37 cellular contexts compared by ENCODE assay signal in the genomic region with DNA sequence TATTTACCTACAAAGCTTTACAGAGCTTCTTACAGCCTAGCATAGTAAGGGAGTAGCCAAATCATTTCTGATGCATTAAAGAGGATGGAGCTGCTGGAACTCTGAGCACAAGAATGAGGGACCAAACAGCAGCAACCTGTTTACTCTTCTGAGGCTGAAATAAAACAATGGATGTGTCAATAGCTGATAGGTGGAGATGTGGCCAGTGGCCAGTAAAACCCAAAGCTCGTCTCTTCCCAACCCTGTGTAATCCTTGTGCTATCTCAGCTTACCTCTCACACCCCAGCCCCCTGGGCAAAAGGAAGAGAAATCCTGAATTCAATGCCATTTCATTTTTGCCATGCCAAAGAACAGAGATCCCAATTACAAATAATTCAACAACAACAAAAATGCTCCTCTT.
"Had no signal": no experiment of that assay in that cellular context is flagged by ENCODE, and none has a peak within 500 bp of the region (broad histone marks: within the 10 kb centered on the region; RNA-seq: fewer than 3 reads in every experiment).

No MANE protein-coding gene starts in this region.

- H3K4me3 ChIP-seq: adrenal gland, body of pancreas, breast epithelium had no signal

- H3K27ac ChIP-seq: adrenal gland, body of pancreas, brain microvascular endothelial cell, breast epithelium, VCaP had no signal

- ATAC-seq: activated CD4-positive, alpha-beta T cell treated with anti-CD3 and anti-CD28 coated beads for 36 hours; activated CD4-positive, CD25-positive, alpha-beta regulatory T cell treated with anti-CD3 and anti-CD28 coated beads, Interleukin-2, amount 50 U/mL, for 24 hours; activated CD8-positive, alpha-beta T cell treated with anti-CD3 and anti-CD28 coated beads, Interleukin-2, amount 10 ng/mL, durations not matched to agents 7 days and 5 days; activated naive CD4-positive, alpha-beta T cell treated with anti-CD3 and anti-CD28 coated beads, Interleukin-2, amount 50 U/mL, for 72 hours; activated T-cell treated with anti-CD3 and anti-CD28 coated beads, Interleukin-2, amount 50 U/mL, for 4 hours; activated T-cell treated with anti-CD3 and anti-CD28 coated beads, Interleukin-2, amount 50 U/mL, for 72 hours; activated T-helper 17 cell treated with anti-CD3 and anti-CD28 coated beads, Interleukin-2, amount 50 U/mL, for 72 hours; body of pancreas had no signal

- H3K9me3 Mint-ChIP-seq: activated CD4-positive, alpha-beta memory T cell treated with anti-CD3 and anti-CD28 coated beads, Interleukin-2, amount 10 ng/mL, durations not matched to agents 7 days and 5 days; activated CD4-positive, alpha-beta T cell treated with anti-CD3 and anti-CD28 coated beads, Interleukin-2, amount 10 ng/mL, durations not matched to agents 7 days and 5 days; activated naive CD4-positive, alpha-beta T cell treated with anti-CD3 and anti-CD28 coated beads for 36 hours; activated naive CD8-positive, alpha-beta T cell treated with anti-CD3 and anti-CD28 coated beads for 36 hours; activated T-cell treated with anti-CD3 and anti-CD28 coated beads, Interleukin-2, amount 50 U/mL, for 4 hours; activated T-cell treated with anti-CD3 and anti-CD28 coated beads, Interleukin-2, amount 50 U/mL, for 72 hours; activated T-helper 1 cell treated with anti-CD3 and anti-CD28 coated beads, Interleukin-12 subunit alpha, Interleukin-12 subunit beta, Interleukin-2, Interleukin-4 antibody, amounts not matched to agents 30 ng/mL and 10 ng/mL and 1 ng/mL, durations not matched to agents 14 hours and 24 hours and 36 hours; activated T-helper 17 cell treated with anti-CD3 and anti-CD28 coated beads, Interleukin-2, amount 50 U/mL, for 72 hours; T-helper 1 cell treated with Interleukin-12 subunit alpha and Interleukin-12 subunit beta and Interleukin-4 antibody, amounts not matched to agents 30 μg/mL and 1 μg/mL, for 36 hours; T-helper 2 cell treated with Interferon-gamma antibody and Interleukin-4, amounts not matched to agents 5 μg/mL and 100 μg/mL, for 36 hours had no signal

- H3K36me3 Mint-ChIP-seq: activated naive CD4-positive, alpha-beta T cell treated with anti-CD3 and anti-CD28 coated beads, Interleukin-2, amount 50 U/mL, for 72 hours; activated naive CD8-positive, alpha-beta T cell treated with anti-CD3 and anti-CD28 coated beads for 36 hours had no signal

- H3K36me3 ChIP-seq: adrenal gland, brain microvascular endothelial cell, breast epithelium had no signal

- H3K4me3 Mint-ChIP-seq: activated CD4-positive, alpha-beta memory T cell treated with anti-CD3 and anti-CD28 coated beads, Interleukin-2, amount 10 ng/mL, durations not matched to agents 7 days and 5 days; activated CD4-positive, alpha-beta T cell treated with anti-CD3 and anti-CD28 coated beads for 36 hours; activated CD4-positive, alpha-beta T cell treated with anti-CD3 and anti-CD28 coated beads, Interleukin-2, amount 10 ng/mL, durations not matched to agents 7 days and 5 days; activated CD8-positive, alpha-beta T cell treated with anti-CD3 and anti-CD28 coated beads, Interleukin-2, amount 10 ng/mL, durations not matched to agents 7 days and 5 days; activated naive CD4-positive, alpha-beta T cell treated with anti-CD3 and anti-CD28 coated beads for 36 hours; activated naive CD8-positive, alpha-beta T cell treated with anti-CD3 and anti-CD28 coated beads for 36 hours; activated T-cell treated with anti-CD3 and anti-CD28 coated beads, Interleukin-2, amount 50 U/mL, for 4 hours; activated T-cell treated with anti-CD3 and anti-CD28 coated beads, Interleukin-2, amount 50 U/mL, for 72 hours; activated T-helper 1 cell treated with anti-CD3 and anti-CD28 coated beads, Interleukin-12 subunit alpha, Interleukin-12 subunit beta, Interleukin-2, Interleukin-4 antibody, amounts not matched to agents 30 ng/mL and 10 ng/mL and 1 ng/mL, durations not matched to agents 14 hours and 24 hours and 36 hours; activated T-helper 17 cell treated with anti-CD3 and anti-CD28 coated beads, Interleukin-2, amount 50 U/mL, for 72 hours; T-helper 1 cell treated with Interleukin-12 subunit alpha and Interleukin-12 subunit beta and Interleukin-4 antibody, amounts not matched to agents 30 μg/mL and 1 μg/mL, for 36 hours; T-helper 2 cell treated with Interferon-gamma antibody and Interleukin-4, amounts not matched to agents 5 μg/mL and 100 μg/mL, for 36 hours had no signal

- H3K27me3 ChIP-seq: adrenal gland, body of pancreas, brain microvascular endothelial cell, breast epithelium had no signal

- H3K4me1 ChIP-seq: adrenal gland, body of pancreas, breast epithelium had no signal

- H3K4me1 Mint-ChIP-seq: activated CD4-positive, alpha-beta memory T cell treated with anti-CD3 and anti-CD28 coated beads, Interleukin-2, amount 10 ng/mL, durations not matched to agents 7 days and 5 days; activated CD4-positive, alpha-beta T cell treated with anti-CD3 and anti-CD28 coated beads for 36 hours; activated CD4-positive, alpha-beta T cell treated with anti-CD3 and anti-CD28 coated beads, Interleukin-2, amount 10 ng/mL, durations not matched to agents 7 days and 5 days; activated naive CD8-positive, alpha-beta T cell treated with anti-CD3 and anti-CD28 coated beads for 36 hours; activated T-helper 17 cell treated with anti-CD3 and anti-CD28 coated beads, Interleukin-2, amount 50 U/mL, for 72 hours had no signal

- H3K27me3 Mint-ChIP-seq: activated CD4-positive, alpha-beta memory T cell treated with anti-CD3 and anti-CD28 coated beads, Interleukin-2, amount 10 ng/mL, durations not matched to agents 7 days and 5 days; activated CD4-positive, alpha-beta T cell treated with anti-CD3 and anti-CD28 coated beads for 36 hours; activated CD4-positive, alpha-beta T cell treated with anti-CD3 and anti-CD28 coated beads, Interleukin-2, amount 10 ng/mL, durations not matched to agents 7 days and 5 days; activated naive CD8-positive, alpha-beta T cell treated with anti-CD3 and anti-CD28 coated beads for 36 hours; activated T-helper 17 cell treated with anti-CD3 and anti-CD28 coated beads, Interleukin-2, amount 50 U/mL, for 72 hours had no signal

- H3K27ac Mint-ChIP-seq: activated CD4-positive, alpha-beta memory T cell treated with anti-CD3 and anti-CD28 coated beads, Interleukin-2, amount 10 ng/mL, durations not matched to agents 7 days and 5 days; activated CD4-positive, alpha-beta T cell treated with anti-CD3 and anti-CD28 coated beads for 36 hours; activated CD4-positive, alpha-beta T cell treated with anti-CD3 and anti-CD28 coated beads, Interleukin-2, amount 10 ng/mL, durations not matched to agents 7 days and 5 days; activated CD8-positive, alpha-beta T cell treated with anti-CD3 and anti-CD28 coated beads, Interleukin-2, amount 10 ng/mL, durations not matched to agents 7 days and 5 days; activated naive CD4-positive, alpha-beta T cell treated with anti-CD3 and anti-CD28 coated beads for 36 hours; activated naive CD4-positive, alpha-beta T cell treated with anti-CD3 and anti-CD28 coated beads, Interleukin-2, amount 50 U/mL, for 72 hours; activated naive CD8-positive, alpha-beta T cell treated with anti-CD3 and anti-CD28 coated beads for 36 hours; activated T-cell treated with anti-CD3 and anti-CD28 coated beads, Interleukin-2, amount 50 U/mL, for 72 hours; activated T-helper 1 cell treated with anti-CD3 and anti-CD28 coated beads, Interleukin-12 subunit alpha, Interleukin-12 subunit beta, Interleukin-2, Interleukin-4 antibody, amounts not matched to agents 30 ng/mL and 10 ng/mL and 1 ng/mL, durations not matched to agents 14 hours and 24 hours and 36 hours; activated T-helper 17 cell treated with anti-CD3 and anti-CD28 coated beads, Interleukin-2, amount 50 U/mL, for 72 hours; T-helper 1 cell treated with Interleukin-12 subunit alpha and Interleukin-12 subunit beta and Interleukin-4 antibody, amounts not matched to agents 30 μg/mL and 1 μg/mL, for 36 hours; T-helper 2 cell treated with Interferon-gamma antibody and Interleukin-4, amounts not matched to agents 5 μg/mL and 100 μg/mL, for 36 hours had no signal

- DNase-seq: activated CD4-positive, alpha-beta memory T cell treated with anti-CD3 and anti-CD28 coated beads, Interleukin-2, amount 10 ng/mL, durations not matched to agents 7 days and 5 days; activated CD4-positive, alpha-beta T cell treated with anti-CD3 and anti-CD28 coated beads for 1 hour; activated CD4-positive, alpha-beta T cell treated with anti-CD3 and anti-CD28 coated beads for 36 hours; activated CD4-positive, alpha-beta T cell treated with anti-CD3 and anti-CD28 coated beads for 48 hours; activated CD4-positive, alpha-beta T cell treated with anti-CD3 and anti-CD28 coated beads, Interleukin-2, amount 10 ng/mL, durations not matched to agents 7 days and 5 days; activated CD4-positive, alpha-beta T cell treated with anti-CD3 and anti-CD28 coated beads, Interleukin-2, amount 50 U/mL, for 48 hours; activated CD4-positive, CD25-positive, alpha-beta regulatory T cell; activated CD8-positive, alpha-beta memory T cell treated with anti-CD3 and anti-CD28 coated beads for 24 hours; activated CD8-positive, alpha-beta memory T cell treated with anti-CD3 and anti-CD28 coated beads, Interleukin-2, amount 50 U/mL, for 4 hours; activated CD8-positive, alpha-beta T cell treated with anti-CD3 and anti-CD28 coated beads, Interleukin-2, amount 10 ng/mL, durations not matched to agents 7 days and 5 days; activated effector memory CD4-positive, alpha-beta T cell treated with anti-CD3 and anti-CD28 coated beads, Interleukin-2, amount 50 U/mL, for 16 hours; activated gamma-delta T cell treated with Interleukin-2 at 50 U/mL for 16 hours; activated naive CD4-positive, alpha-beta T cell; activated naive CD4-positive, alpha-beta T cell treated with anti-CD3 and anti-CD28 coated beads for 36 hours; activated naive CD4-positive, alpha-beta T cell treated with anti-CD3 and anti-CD28 coated beads, Interleukin-2, amount 50 U/mL, for 16 hours; activated naive CD8-positive, alpha-beta T cell treated with anti-CD3 and anti-CD28 coated beads for 36 hours; activated T-cell treated with anti-CD3 and anti-CD28 coated beads for 4 hours; activated T-cell treated with anti-CD3 and anti-CD28 coated beads, Interleukin-2, amount 50 U/mL, for 1 hour; activated T-cell treated with anti-CD3 and anti-CD28 coated beads, Interleukin-2, amount 50 U/mL, for 4 hours; activated T-cell treated with anti-CD3 and anti-CD28 coated beads, Interleukin-2, amount 50 U/mL, for 72 hours; adrenal gland; amniotic stem cell; aorta; body of pancreas; brain microvascular endothelial cell; central memory CD4-positive, alpha-beta T cell; T-helper 1 cell; T-helper 2 cell; T-helper 9 cell had no signal

- H3K9me3 ChIP-seq: adrenal gland, body of pancreas, breast epithelium had no signal
